Comparison of ENCODE assay signal across 16 cellular contexts in the genomic region with DNA sequence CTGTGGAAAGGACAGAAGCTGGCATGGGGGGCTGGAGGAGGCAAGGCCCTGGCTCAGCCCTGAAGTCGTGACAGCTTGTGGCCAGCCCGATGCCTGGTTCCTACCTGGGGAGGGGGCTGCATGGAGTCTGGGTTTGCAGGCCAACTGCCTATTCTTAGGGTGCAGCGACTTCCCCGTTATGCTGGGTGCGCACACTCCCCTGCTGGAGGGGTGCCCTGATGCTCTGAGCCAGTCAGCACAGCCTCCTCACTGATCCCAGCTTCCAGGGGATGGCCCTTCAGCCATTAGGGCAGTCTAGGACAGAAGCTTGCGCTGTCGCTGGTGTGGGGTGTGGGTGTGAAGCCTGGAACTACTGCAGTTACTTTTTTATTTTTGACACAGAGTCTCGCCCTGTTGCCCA.
"Had no signal": no experiment of that assay in that cellular context is flagged by ENCODE, and none has a peak within 500 bp of the region (broad histone marks: within the 10 kb centered on the region; RNA-seq: fewer than 3 reads in every experiment).

No MANE protein-coding gene starts in this region.

- H3K9me3 Mint-ChIP-seq: activated CD4-positive, alpha-beta T cell treated with anti-CD3 and anti-CD28 coated beads, Interleukin-2, amount 10 ng/mL, durations not matched to agents 7 days and 5 days; activated T-cell treated with anti-CD3 and anti-CD28 coated beads, Interleukin-2, amount 50 U/mL, for 4 hours; stimulated activated effector memory CD8-positive, alpha-beta T cell treated with anti-CD3 and anti-CD28 coated beads, Interleukin-12 subunit alpha, Interleukin-12 subunit beta, amount 100 ng/mL, for 72 hours; WTC11 had no signal

- H3K4me3 ChIP-seq: breast epithelium, heart left ventricle, pancreas, upper lobe of left lung had no signal

- H3K4me3 Mint-ChIP-seq: activated CD4-positive, alpha-beta T cell treated with anti-CD3 and anti-CD28 coated beads, Interleukin-2, amount 10 ng/mL, durations not matched to agents 7 days and 5 days; activated naive CD8-positive, alpha-beta T cell; activated T-cell treated with anti-CD3 and anti-CD28 coated beads, Interleukin-2, amount 50 U/mL, for 4 hours; stimulated activated effector memory CD8-positive, alpha-beta T cell treated with anti-CD3 and anti-CD28 coated beads, Interleukin-12 subunit alpha, Interleukin-12 subunit beta, amount 100 ng/mL, for 72 hours; WTC11 had no signal

- H3K27ac Mint-ChIP-seq: activated CD4-positive, alpha-beta T cell treated with anti-CD3 and anti-CD28 coated beads, Interleukin-2, amount 10 ng/mL, durations not matched to agents 7 days and 5 days; activated naive CD8-positive, alpha-beta T cell; stimulated activated effector memory CD8-positive, alpha-beta T cell treated with anti-CD3 and anti-CD28 coated beads, Interleukin-12 subunit alpha, Interleukin-12 subunit beta, amount 100 ng/mL, for 72 hours; WTC11 had no signal

- H3K36me3 Mint-ChIP-seq: activated naive CD8-positive, alpha-beta T cell; stimulated activated effector memory CD8-positive, alpha-beta T cell treated with anti-CD3 and anti-CD28 coated beads, Interleukin-12 subunit alpha, Interleukin-12 subunit beta, amount 100 ng/mL, for 72 hours; WTC11 had no signal

- H3K27me3 Mint-ChIP-seq: activated naive CD8-positive, alpha-beta T cell had no signal

- H3K27me3 ChIP-seq: pancreas, upper lobe of left lung had no signal

- H3K27ac ChIP-seq: breast epithelium, pancreas, upper lobe of left lung had no signal

- H3K4me1 Mint-ChIP-seq: activated CD4-positive, alpha-beta T cell treated with anti-CD3 and anti-CD28 coated beads, Interleukin-2, amount 10 ng/mL, durations not matched to agents 7 days and 5 days; stimulated activated effector memory CD8-positive, alpha-beta T cell treated with anti-CD3 and anti-CD28 coated beads, Interleukin-12 subunit alpha, Interleukin-12 subunit beta, amount 100 ng/mL, for 72 hours; WTC11 had no signal

- DNase-seq: activated CD4-positive, alpha-beta T cell treated with anti-CD3 and anti-CD28 coated beads, Interleukin-2, amount 10 ng/mL, durations not matched to agents 7 days and 5 days; activated effector memory CD4-positive, alpha-beta T cell treated with anti-CD3 and anti-CD28 coated beads, Interleukin-2, amount 50 U/mL, for 16 hours; activated T-cell treated with anti-CD3 and anti-CD28 coated beads, Interleukin-2, amount 50 U/mL, for 4 hours; anterior cingulate cortex; foreskin melanocyte; heart left ventricle; left ventricle myocardium superior; mesendoderm; substantia nigra; T-helper 1 cell; upper lobe of left lung had no signal

- H3K9me3 ChIP-seq: breast epithelium, heart left ventricle, pancreas, upper lobe of left lung had no signal

- H3K4me1 ChIP-seq: breast epithelium, heart left ventricle, pancreas, upper lobe of left lung had no signal

- H3K36me3 ChIP-seq: breast epithelium, heart left ventricle, pancreas, upper lobe of left lung had no signal

- ATAC-seq: activated T-cell treated with anti-CD3 and anti-CD28 coated beads, Interleukin-2, amount 50 U/mL, for 4 hours; heart left ventricle; left ventricle myocardium superior; pancreas; stimulated activated effector memory CD8-positive, alpha-beta T cell treated with anti-CD3 and anti-CD28 coated beads, Interleukin-12 subunit alpha, Interleukin-12 subunit beta, amount 100 ng/mL, for 72 hours; WTC11 had no signal
